Comparison of ENCODE assay signal across 1 cellular context in genomic region chr20:47356526-47357295, GRCh38.
A peak's percentile ranks its signal among the peaks of the same experiment; 100 is the strongest.
TF ChIP-seq lines count a peak whose summit lies in the region.

Gene ZMYND8, minus strand, starts transcription at chr20:47356699. Its CDS starts 29 bp downstream, at chr20:47356670.

TF ChIP-seq in HepG2, 621 proteins besides CTCF, POLR2A, EP300 and RAD21 (continued from another document and continues in another):
- TF ChIP-seq, protein P1, sequence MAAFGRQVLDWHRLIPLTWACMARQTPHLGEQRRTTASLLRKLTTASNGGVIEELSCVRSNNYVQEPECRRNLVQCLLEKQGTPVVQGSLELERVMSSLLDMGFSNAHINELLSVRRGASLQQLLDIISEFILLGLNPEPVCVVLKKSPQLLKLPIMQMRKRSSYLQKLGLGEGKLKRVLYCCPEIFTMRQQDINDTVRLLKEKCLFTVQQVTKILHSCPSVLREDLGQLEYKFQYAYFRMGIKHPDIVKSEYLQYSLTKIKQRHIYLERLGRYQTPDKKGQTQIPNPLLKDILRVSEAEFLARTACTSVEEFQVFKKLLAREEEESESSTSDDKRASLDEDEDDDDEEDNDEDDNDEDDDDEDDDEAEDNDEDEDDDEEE (CRISPR knock-in tag; IDR thresholded peaks at IDR 0.05) = no peak
- no peak; the same call in 1 of the 2 replicates for TF ChIP-seq ZNF484 (CRISPR knock-in tag; IDR thresholded peaks at IDR 0.05; ENCODE audit: borderline replicate concordance, low read depth)
- no peak for TF ChIP-seq HNF4G (IDR thresholded peaks at IDR 0.05; ENCODE audit: borderline replicate concordance, low read depth, low read length)
- no peak for TF ChIP-seq HNF4G (CRISPR knock-in tag; IDR thresholded peaks at IDR 0.05; ENCODE audit: borderline replicate concordance, low read depth)
- TF ChIP-seq ZBTB49 (CRISPR knock-in tag; IDR thresholded peaks at IDR 0.05; ENCODE audit: borderline replicate concordance) = no peak; the same call in 1 of the 2 replicates
- TF ChIP-seq NBN (conservative IDR thresholded peaks at IDR 0.05) = no peak
- TF ChIP-seq RFXAP (CRISPR knock-in tag; IDR thresholded peaks at IDR 0.05; ENCODE audit: borderline replicate concordance) = 0 out of 2 replicates have a peak, but pooled peaks have one; percentile 49
- TF ChIP-seq MEF2D (CRISPR knock-in tag; IDR thresholded peaks at IDR 0.05) = peak; percentile 36; the same call in 1 of the 2 replicates
- peak; percentile 73; the same call in 1 of the 2 replicates for TF ChIP-seq ZNF44 (CRISPR knock-in tag; IDR thresholded peaks at IDR 0.05)
- no peak for TF ChIP-seq ZFP62 (CRISPR knock-in tag; IDR thresholded peaks at IDR 0.05)
- TF ChIP-seq ZNF7 (CRISPR knock-in tag; IDR thresholded peaks at IDR 0.05) = 0 out of 2 replicates have a peak, but pooled peaks have one; percentile 23
- TF ChIP-seq, protein P2, sequence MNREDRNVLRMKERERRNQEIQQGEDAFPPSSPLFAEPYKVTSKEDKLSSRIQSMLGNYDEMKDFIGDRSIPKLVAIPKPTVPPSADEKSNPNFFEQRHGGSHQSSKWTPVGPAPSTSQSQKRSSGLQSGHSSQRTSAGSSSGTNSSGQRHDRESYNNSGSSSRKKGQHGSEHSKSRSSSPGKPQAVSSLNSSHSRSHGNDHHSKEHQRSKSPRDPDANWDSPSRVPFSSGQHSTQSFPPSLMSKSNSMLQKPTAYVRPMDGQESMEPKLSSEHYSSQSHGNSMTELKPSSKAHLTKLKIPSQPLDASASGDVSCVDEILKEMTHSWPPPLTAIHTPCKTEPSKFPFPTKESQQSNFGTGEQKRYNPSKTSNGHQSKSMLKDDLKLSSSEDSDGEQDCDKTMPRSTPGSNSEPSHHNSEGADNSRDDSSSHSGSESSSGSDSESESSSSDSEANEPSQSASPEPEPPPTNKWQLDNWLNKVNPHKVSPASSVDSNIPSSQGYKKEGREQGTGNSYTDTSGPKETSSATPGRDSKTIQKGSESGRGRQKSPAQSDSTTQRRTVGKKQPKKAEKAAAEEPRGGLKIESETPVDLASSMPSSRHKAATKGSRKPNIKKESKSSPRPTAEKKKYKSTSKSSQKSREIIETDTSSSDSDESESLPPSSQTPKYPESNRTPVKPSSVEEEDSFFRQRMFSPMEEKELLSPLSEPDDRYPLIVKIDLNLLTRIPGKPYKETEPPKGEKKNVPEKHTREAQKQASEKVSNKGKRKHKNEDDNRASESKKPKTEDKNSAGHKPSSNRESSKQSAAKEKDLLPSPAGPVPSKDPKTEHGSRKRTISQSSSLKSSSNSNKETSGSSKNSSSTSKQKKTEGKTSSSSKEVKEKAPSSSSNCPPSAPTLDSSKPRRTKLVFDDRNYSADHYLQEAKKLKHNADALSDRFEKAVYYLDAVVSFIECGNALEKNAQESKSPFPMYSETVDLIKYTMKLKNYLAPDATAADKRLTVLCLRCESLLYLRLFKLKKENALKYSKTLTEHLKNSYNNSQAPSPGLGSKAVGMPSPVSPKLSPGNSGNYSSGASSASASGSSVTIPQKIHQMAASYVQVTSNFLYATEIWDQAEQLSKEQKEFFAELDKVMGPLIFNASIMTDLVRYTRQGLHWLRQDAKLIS (CRISPR knock-in tag; IDR thresholded peaks at IDR 0.05) = no peak
- no peak; the same call in 1 of the 2 replicates for TF ChIP-seq ZNF296 (CRISPR knock-in tag; conservative IDR thresholded peaks at IDR 0.05)
- TF ChIP-seq IKZF4 (CRISPR knock-in tag; IDR thresholded peaks at IDR 0.05; ENCODE audit: borderline replicate concordance, low read depth, not compliant biosample characterization) = peak; percentile 14
- no peak for TF ChIP-seq ZNF282 (IDR thresholded peaks at IDR 0.05; ENCODE audit: partially characterized antibody)
- TF ChIP-seq ZNF431 (CRISPR knock-in tag; IDR thresholded peaks at IDR 0.05; ENCODE audit: borderline replicate concordance, low read depth) = no peak
- TF ChIP-seq ZNF572 (CRISPR knock-in tag; IDR thresholded peaks at IDR 0.05) = peak; percentile 85; the same call in 1 of the 2 replicates
- TF ChIP-seq ONECUT2 (CRISPR knock-in tag; IDR thresholded peaks at IDR 0.05) = no peak
- TF ChIP-seq SP1 (IDR thresholded peaks at IDR 0.05) = no peak
- no peak for TF ChIP-seq SP1 (CRISPR knock-in tag; IDR thresholded peaks at IDR 0.05)
- TF ChIP-seq ZNF276 (CRISPR knock-in tag; IDR thresholded peaks at IDR 0.05; ENCODE audit: low read depth) = no peak
- TF ChIP-seq SRSF1 (optimal IDR thresholded peaks at IDR 0.05; ENCODE audit: low read depth, low read length) = peak; percentile 95
- TF ChIP-seq ZNF749 (CRISPR knock-in tag; IDR thresholded peaks at IDR 0.05; ENCODE audit: borderline replicate concordance) = no peak; the same call in 1 of the 2 replicates
- TF ChIP-seq ZNF891 (CRISPR knock-in tag; IDR thresholded peaks at IDR 0.05) = no peak; the same call in 1 of the 2 replicates
- 0 out of 2 replicates have a peak, but pooled peaks have one; percentile 30 for TF ChIP-seq ZNF503 (CRISPR knock-in tag; IDR thresholded peaks at IDR 0.05)
- TF ChIP-seq, protein P3, sequence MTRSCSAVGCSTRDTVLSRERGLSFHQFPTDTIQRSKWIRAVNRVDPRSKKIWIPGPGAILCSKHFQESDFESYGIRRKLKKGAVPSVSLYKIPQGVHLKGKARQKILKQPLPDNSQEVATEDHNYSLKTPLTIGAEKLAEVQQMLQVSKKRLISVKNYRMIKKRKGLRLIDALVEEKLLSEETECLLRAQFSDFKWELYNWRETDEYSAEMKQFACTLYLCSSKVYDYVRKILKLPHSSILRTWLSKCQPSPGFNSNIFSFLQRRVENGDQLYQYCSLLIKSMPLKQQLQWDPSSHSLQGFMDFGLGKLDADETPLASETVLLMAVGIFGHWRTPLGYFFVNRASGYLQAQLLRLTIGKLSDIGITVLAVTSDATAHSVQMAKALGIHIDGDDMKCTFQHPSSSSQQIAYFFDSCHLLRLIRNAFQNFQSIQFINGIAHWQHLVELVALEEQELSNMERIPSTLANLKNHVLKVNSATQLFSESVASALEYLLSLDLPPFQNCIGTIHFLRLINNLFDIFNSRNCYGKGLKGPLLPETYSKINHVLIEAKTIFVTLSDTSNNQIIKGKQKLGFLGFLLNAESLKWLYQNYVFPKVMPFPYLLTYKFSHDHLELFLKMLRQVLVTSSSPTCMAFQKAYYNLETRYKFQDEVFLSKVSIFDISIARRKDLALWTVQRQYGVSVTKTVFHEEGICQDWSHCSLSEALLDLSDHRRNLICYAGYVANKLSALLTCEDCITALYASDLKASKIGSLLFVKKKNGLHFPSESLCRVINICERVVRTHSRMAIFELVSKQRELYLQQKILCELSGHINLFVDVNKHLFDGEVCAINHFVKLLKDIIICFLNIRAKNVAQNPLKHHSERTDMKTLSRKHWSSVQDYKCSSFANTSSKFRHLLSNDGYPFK (CRISPR knock-in tag; IDR thresholded peaks at IDR 0.05; ENCODE audit: borderline replicate concordance) = no peak
- TF ChIP-seq, protein P4, sequence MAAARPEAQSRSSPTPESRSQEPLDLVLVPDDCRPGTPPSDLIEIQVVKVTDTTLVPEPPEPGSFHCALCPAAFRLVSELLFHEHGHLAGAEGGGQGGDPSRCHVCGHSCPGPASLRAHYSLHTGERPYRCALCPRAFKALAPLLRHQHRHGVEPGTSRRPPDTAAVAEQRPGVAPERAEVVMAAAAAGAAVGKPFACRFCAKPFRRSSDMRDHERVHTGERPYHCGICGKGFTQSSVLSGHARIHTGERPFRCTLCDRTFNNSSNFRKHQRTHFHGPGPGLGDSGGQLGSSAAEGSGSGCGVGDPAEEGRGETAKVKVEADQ (CRISPR knock-in tag; IDR thresholded peaks at IDR 0.05; ENCODE audit: borderline replicate concordance) = no peak; the same call in 1 of the 2 replicates
- TF ChIP-seq TFDP2 (CRISPR knock-in tag; IDR thresholded peaks at IDR 0.05) = peak; percentile 32; the same call in 1 of the 2 replicates
- no peak for TF ChIP-seq HNF4A (CRISPR knock-in tag; IDR thresholded peaks at IDR 0.05)
- TF ChIP-seq, protein P5, sequence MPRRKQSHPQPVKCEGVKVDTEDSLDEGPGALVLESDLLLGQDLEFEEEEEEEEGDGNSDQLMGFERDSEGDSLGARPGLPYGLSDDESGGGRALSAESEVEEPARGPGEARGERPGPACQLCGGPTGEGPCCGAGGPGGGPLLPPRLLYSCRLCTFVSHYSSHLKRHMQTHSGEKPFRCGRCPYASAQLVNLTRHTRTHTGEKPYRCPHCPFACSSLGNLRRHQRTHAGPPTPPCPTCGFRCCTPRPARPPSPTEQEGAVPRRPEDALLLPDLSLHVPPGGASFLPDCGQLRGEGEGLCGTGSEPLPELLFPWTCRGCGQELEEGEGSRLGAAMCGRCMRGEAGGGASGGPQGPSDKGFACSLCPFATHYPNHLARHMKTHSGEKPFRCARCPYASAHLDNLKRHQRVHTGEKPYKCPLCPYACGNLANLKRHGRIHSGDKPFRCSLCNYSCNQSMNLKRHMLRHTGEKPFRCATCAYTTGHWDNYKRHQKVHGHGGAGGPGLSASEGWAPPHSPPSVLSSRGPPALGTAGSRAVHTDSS (CRISPR knock-in tag; conservative IDR thresholded peaks at IDR 0.05) = no peak
- no peak for TF ChIP-seq ARNTL (CRISPR knock-in tag; IDR thresholded peaks at IDR 0.05)
- peak; percentile 40; the same call in 1 of the 2 replicates for TF ChIP-seq HDAC1 (CRISPR knock-in tag; IDR thresholded peaks at IDR 0.05)
- no peak for TF ChIP-seq ZNF451 (CRISPR knock-in tag; IDR thresholded peaks at IDR 0.05)
- peak; percentile 41 for TF ChIP-seq CCAR2 (optimal IDR thresholded peaks at IDR 0.05; ENCODE audit: low read depth, low read length)
- TF ChIP-seq ZNF354B (CRISPR knock-in tag; IDR thresholded peaks at IDR 0.05) = peak; percentile 65; the same call in 1 of the 2 replicates
- no peak for TF ChIP-seq E2F2 (CRISPR knock-in tag; IDR thresholded peaks at IDR 0.05; ENCODE audit: borderline replicate concordance)
- TF ChIP-seq RELA (CRISPR knock-in tag; IDR thresholded peaks at IDR 0.05) = no peak
- TF ChIP-seq BRF2 (CRISPR knock-in tag; IDR thresholded peaks at IDR 0.05) = no peak
- TF ChIP-seq ZNF224 (CRISPR knock-in tag; IDR thresholded peaks at IDR 0.05) = peak; percentile 81; the same call in 1 of the 2 replicates
- TF ChIP-seq ZNF432 (CRISPR knock-in tag; IDR thresholded peaks at IDR 0.05; ENCODE audit: borderline replicate concordance) = no peak
